In the genomic region with DNA sequence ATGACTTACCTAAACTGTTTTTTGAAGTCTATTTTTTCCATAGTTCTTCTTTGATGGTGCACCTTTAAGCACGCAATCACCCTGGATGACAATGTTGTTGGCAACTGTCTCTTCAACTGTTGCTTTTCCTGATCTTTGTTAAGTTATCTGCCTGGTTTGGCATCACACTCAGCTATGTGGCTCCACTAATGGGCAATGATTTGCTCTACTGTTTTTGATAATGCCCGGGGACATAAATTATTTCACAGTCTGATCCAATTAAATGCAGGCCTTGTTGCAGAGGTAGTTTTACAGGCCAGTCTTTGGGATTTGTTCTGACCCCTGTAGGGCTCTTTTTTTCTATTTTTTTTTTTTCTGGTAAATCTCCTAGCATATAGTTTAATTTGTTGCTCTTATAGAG, we compare ENCODE assay signal across 9 cellular contexts.
"Had no signal": no experiment of that assay in that cellular context is flagged by ENCODE, and none has a peak within 500 bp of the region (broad histone marks: within the 10 kb centered on the region; RNA-seq: fewer than 3 reads in every experiment).

No MANE protein-coding gene starts in this region.

- H2AFZ ChIP-seq: GM23248, GM23338 had no signal

- H3K9ac ChIP-seq: GM23248 had no signal

- H3K27ac ChIP-seq: GM23248 had no signal

- ATAC-seq: GM23338, HCT116 had no signal

- H3K36me3 ChIP-seq: HAP-1 had no signal

- H3K9me3 ChIP-seq: HAP-1 had no signal

- H3K4me2 ChIP-seq: GM23338 had no signal

- H3K4me3 ChIP-seq: GM23248, GM23338, HAP-1 had no signal

- DNase-seq: GM23248, GOT3, H7, H9, HCEC 1CT, HFFc6 had no signal

- H3K4me1 ChIP-seq: HAP-1 had no signal
